ENCODE assay signal across 8 cellular contexts in genomic region chr3:16467368-16467767, GRCh38. TPM values are rescaled to one million over a fixed set of nuclear protein-coding genes. Genes with fewer than 3 reads are reported as not detected.
DNase-seq lines count a peak whose midpoint lies in the region; ATAC-seq, FAIRE-seq and TF ChIP-seq lines count a peak whose summit lies in the region.

No MANE protein-coding gene starts in this region.

- no peak for TF ChIP-seq CTCF in CD4-positive, alpha-beta T cell (IDR thresholded peaks at IDR 0.05)
- TF ChIP-seq CTCF in Loucy (conservative IDR thresholded peaks at IDR 0.05; ENCODE audit: low read length), result no peak
- no peak for TF ChIP-seq CTCF in endothelial cell of umbilical vein (IDR thresholded peaks at IDR 0.05; ENCODE audit: extremely low read depth in 1 of 2, insufficient read depth in 1 of 2, low read depth in 1 of 2, low read length in 2 of 2)
- TF ChIP-seq CTCF in endothelial cell (IDR thresholded peaks at IDR 0.05; ENCODE audit: unreplicated experiment), result no peak
- no peak for TF ChIP-seq CTCF in psoas muscle (IDR thresholded peaks at IDR 0.05)
- no peak for TF ChIP-seq CTCF in PC-9 (conservative IDR thresholded peaks at IDR 0.05)

- H3K4me1 ChIP-seq in Loucy (ENCODE audit: insufficient read depth, low read length, poor library complexity, severe bottlenecking) (peaks cover 49% of the 10 kb centered on the region), endothelial cell of umbilical vein (ENCODE audit: control insufficient read depth, extremely low read depth, insufficient read depth, low read length) (peaks cover 22% of the 10 kb centered on the region), psoas muscle (peaks cover 21% of the 10 kb centered on the region), PC-9 (replicated peaks; ENCODE audit: insufficient read depth) (no peaks in the 10 kb centered on the region)

- H3F3A ChIP-seq in Loucy (ENCODE audit: low read depth) (no peaks in the 10 kb centered on the region; the same call in 1 of the 2 replicates), PC-9 (ENCODE audit: insufficient read depth, low read depth) (no peaks in the 10 kb centered on the region)

- peaks cover 11% of the 10 kb centered on the region for H4K20me1 ChIP-seq in Loucy (ENCODE audit: insufficient read depth, low read length, poor library complexity, severe bottlenecking)
- H4K20me1 ChIP-seq in endothelial cell of umbilical vein (replicated peaks; ENCODE audit: control insufficient read depth, extremely low read depth, insufficient read depth, low read length), result no peaks in the 10 kb centered on the region
- H4K20me1 ChIP-seq in PC-9 (ENCODE audit: insufficient read depth), result no peaks in the 10 kb centered on the region

- dilution Hi-C loops in endothelial cell of umbilical vein (cut with MboI; ENCODE audit: extremely low pct_ligation_motif_present, low sequenced_read_pairs), result no loop called here

- 70 to 88% (median 79%) methylated on average over 8 of the region's 9 CpGs for WGBS in psoas muscle, 3 donors

- H3K4me3 ChIP-seq in Loucy (ENCODE audit: low read length, poor library complexity, severe bottlenecking) (no peak overlapping the region), endothelial cell of umbilical vein (replicated peaks in 1 of 3; ENCODE audit: insufficient read depth in 1 of 3, low read depth in 1 of 3, low read length in 3 of 3) (no peak overlapping the region), psoas muscle (no peak overlapping the region), PC-9 (no peak overlapping the region)

- H3K9me3 ChIP-seq in CD4-positive, alpha-beta T cell (ENCODE audit: control insufficient read depth, low read length), result no peaks in the 10 kb centered on the region
- H3K9me3 ChIP-seq in Loucy (ENCODE audit: insufficient read depth, low read depth, low read length) (peaks cover 9% of the 10 kb centered on the region; the same call in 1 of the 2 replicates), endothelial cell of umbilical vein (replicated peaks; ENCODE audit: control insufficient read depth, insufficient read depth, low read length) (no peaks in the 10 kb centered on the region), psoas muscle (no peaks in the 10 kb centered on the region), PC-9 (ENCODE audit: insufficient read depth, low read depth) (peaks cover 6% of the 10 kb centered on the region)

- peak; percentile 57 for ATAC-seq in CD4-positive, alpha-beta T cell (ENCODE audit: poor library complexity)
- peak; percentile 87 for ATAC-seq in GM21381 (IDR thresholded peaks at IDR 0.05; ENCODE audit: unreplicated experiment)
- ATAC-seq in psoas muscle, result no peak

- peaks cover 47% of the 10 kb centered on the region for H3K36me3 Mint-ChIP-seq in CD4-positive, alpha-beta T cell (ENCODE audit: low read depth)
- H3K36me3 Mint-ChIP-seq in endothelial cell (ENCODE audit: low read depth, unreplicated experiment), result peaks cover 34% of the 10 kb centered on the region

- H3K9ac ChIP-seq in Loucy (ENCODE audit: low read depth, low read length, poor library complexity, severe bottlenecking), result peak overlapping the region; percentile 3
- no peak overlapping the region for H3K9ac ChIP-seq in endothelial cell of umbilical vein (replicated peaks; ENCODE audit: extremely low read depth, insufficient read depth, low read length)

- POLR2A ChIA-PET in CD4-positive, alpha-beta T cell (lab: Charles Lee), result interaction anchor here (0.6 to 1.7 kb wide), 5 partner anchors 14 to 180 kb away, joined by 3 to 5 read pairs (median 3); partner anchors contain the start of gene RFTN1
- POLR2A ChIA-PET in endothelial cell of umbilical vein (lab: Charles Lee) (no interaction called here), PC-9 (lab: Charles Lee; ENCODE audit: unreplicated experiment) (no interaction called here)

- H3K27me3 Mint-ChIP-seq in CD4-positive, alpha-beta T cell, result no peaks in the 10 kb centered on the region
- peaks cover 6% of the 10 kb centered on the region for H3K27me3 Mint-ChIP-seq in endothelial cell (ENCODE audit: unreplicated experiment)

- H3K27me3 ChIP-seq in CD4-positive, alpha-beta T cell (ENCODE audit: control insufficient read depth, insufficient read depth, low read length), result no peaks in the 10 kb centered on the region
- no peaks in the 10 kb centered on the region for H3K27me3 ChIP-seq in Loucy (ENCODE audit: insufficient read depth, low read length, poor library complexity, severe bottlenecking)
- no peaks in the 10 kb centered on the region for H3K27me3 ChIP-seq in endothelial cell of umbilical vein (ENCODE audit: control insufficient read depth in 2 of 2, insufficient read depth in 2 of 2, low read length in 2 of 2)
- no peaks in the 10 kb centered on the region for H3K27me3 ChIP-seq in psoas muscle (ENCODE audit: insufficient read depth in 3 of 3, low read length in 2 of 3)
- H3K27me3 ChIP-seq in PC-9 (ENCODE audit: insufficient read depth, low read depth), result 0 out of 2 replicates have a peak, but pooled peaks cover 4% of the 10 kb centered on the region

- peak in 3 of 10 experiments; percentile 14 to 60 (median 51) for DNase-seq in CD4-positive, alpha-beta T cell
- DNase-seq in endothelial cell of umbilical vein (ENCODE audit: low read depth, low spot score) (no peak), endothelial cell (ENCODE audit: low spot score) (no peak), NCI-H1105 (lab: John Stamatoyannopoulos, UW) (no peak), psoas muscle (no peak), PC-9 (no peak)

- H3K79me2 ChIP-seq in Loucy (ENCODE audit: insufficient read depth, low read length) (peaks cover 89% of the 10 kb centered on the region), endothelial cell of umbilical vein (ENCODE audit: control insufficient read depth, insufficient read depth, low read length) (peaks cover 4% of the 10 kb centered on the region), PC-9 (ENCODE audit: low read depth) (no peaks in the 10 kb centered on the region)

- no peak overlapping the region for H2AFZ ChIP-seq in Loucy (ENCODE audit: low read length)
- no peak overlapping the region for H2AFZ ChIP-seq in endothelial cell of umbilical vein (ENCODE audit: low read depth, low read length)
- no peak overlapping the region for H2AFZ ChIP-seq in PC-9

- CTCF ChIA-PET in CD4-positive, alpha-beta T cell (lab: Charles Lee), result no interaction called here
- CTCF ChIA-PET in endothelial cell of umbilical vein (lab: Charles Lee) (interaction anchor here (2.6 kb wide), 1 partner anchor 17 kb away, joined by 10 read pairs; no protein-coding TSS in a partner anchor), PC-9 (lab: Charles Lee) (no interaction called here)

- TF ChIP-seq POLR2A in endothelial cell of umbilical vein (IDR thresholded peaks at IDR 0.05; ENCODE audit: low read depth, low read length), result no peak

- H3K4me2 ChIP-seq in Loucy (ENCODE audit: low read depth, low read length, poor library complexity, severe bottlenecking) (peak overlapping the region; percentile 41), endothelial cell of umbilical vein (ENCODE audit: insufficient read depth, low read length) (no peak overlapping the region), PC-9 (no peak overlapping the region)

- H3K9me3 Mint-ChIP-seq in CD4-positive, alpha-beta T cell, result no peaks in the 10 kb centered on the region
- H3K9me3 Mint-ChIP-seq in endothelial cell (ENCODE audit: unreplicated experiment), result peaks cover 4% of the 10 kb centered on the region

- no peaks in the 10 kb centered on the region for H3K9me2 ChIP-seq in Loucy (replicated peaks; ENCODE audit: low read depth, low read length)
- no peaks in the 10 kb centered on the region for H3K9me2 ChIP-seq in PC-9 (ENCODE audit: insufficient read depth)

- H3K36me3 ChIP-seq in Loucy (ENCODE audit: insufficient read depth, low read length), result peaks cover 71% of the 10 kb centered on the region
- no peaks in the 10 kb centered on the region for H3K36me3 ChIP-seq in endothelial cell of umbilical vein (ENCODE audit: control insufficient read depth in 2 of 2, extremely low read depth in 1 of 2, insufficient read depth in 2 of 2, low read length in 2 of 2)
- H3K36me3 ChIP-seq in psoas muscle (ENCODE audit: insufficient read depth in 1 of 2, low read depth in 1 of 2), result peaks cover 0 to 8% of the 10 kb centered on the region in 2 donors
- H3K36me3 ChIP-seq in PC-9 (ENCODE audit: low read depth), result no peaks in the 10 kb centered on the region

- peaks cover 70% of the 10 kb centered on the region for H3K4me1 Mint-ChIP-seq in CD4-positive, alpha-beta T cell (ENCODE audit: low read depth)
- peaks cover 38% of the 10 kb centered on the region for H3K4me1 Mint-ChIP-seq in endothelial cell (ENCODE audit: unreplicated experiment)

- peak; percentile 31 for FAIRE-seq in endothelial cell of umbilical vein (lab: Jason Lieb, UNC)

- no peak overlapping the region for H3K27ac ChIP-seq in CD4-positive, alpha-beta T cell (ENCODE audit: low read depth, low read length)
- H3K27ac ChIP-seq in endothelial cell of umbilical vein (ENCODE audit: insufficient read depth, low read depth, low read length), result no peak overlapping the region
- no peak overlapping the region for H3K27ac ChIP-seq in psoas muscle
- no peak overlapping the region for H3K27ac ChIP-seq in PC-9

- BruUV-seq in endothelial cell of umbilical vein (replicated peaks; lab: Mats Ljungman, UMichigan), result no TSS peak
- no TSS peak for BruUV-seq in PC-9 (replicated peaks; lab: Mats Ljungman, UMichigan)

- H3K27ac Mint-ChIP-seq in CD4-positive, alpha-beta T cell, result peak overlapping the region; percentile 95
- no peak overlapping the region for H3K27ac Mint-ChIP-seq in endothelial cell (ENCODE audit: unreplicated experiment)

- intact Hi-C loops in CD4-positive, alpha-beta T cell (cut with DNase I, micrococcal nuclease), result no loop called here
- intact Hi-C loops in endothelial cell of umbilical vein (cut with micrococcal nuclease), result no loop called here
- intact Hi-C loops in psoas muscle (cut with DNase I), result no loop called here
- intact Hi-C loops in PC-9 (cut with micrococcal nuclease; ENCODE audit: unreplicated experiment), result no loop called here

- no peaks in the 10 kb centered on the region for H3K9me1 ChIP-seq in endothelial cell of umbilical vein (replicated peaks; ENCODE audit: control insufficient read depth, extremely low read depth, insufficient read depth, low read length)

- H3K4me3 Mint-ChIP-seq in CD4-positive, alpha-beta T cell, result peak overlapping the region; percentile 78
- H3K4me3 Mint-ChIP-seq in endothelial cell (ENCODE audit: unreplicated experiment), result no peak overlapping the region

RNA-seq across cellular contexts. Expression of gene RFTN1, which starts 46.1 kb away (rescaled TPM):
- 10 to 100 TPM; 55.7 to 56.4 TPM for total RNA-seq in CD4-positive, alpha-beta T cell
- total RNA-seq in endothelial cell of umbilical vein (43.3 and 45.1 TPM in 2 replicates), endothelial cell (ENCODE audit: unreplicated experiment) (41.8 TPM), psoas muscle (10 to 100 TPM; 11.5 to 21.8 (median 16.8) TPM), PC-9 (2021) (0.41 TPM in 1 of 2 replicates, not detected in the other)
- polyA plus RNA-seq in endothelial cell of umbilical vein (40.2 and 40.3 TPM in 2 replicates), psoas muscle (10 to 100 TPM in 2 of 3 donors, 1 to 10 TPM in 1; 9.1 to 33.1 (median 14.9) TPM)
- polyA plus RNA-seq in endothelial cell of umbilical vein (2011; cell fraction: cytosol; rRNA removed), result 43.9 and 50.2 TPM in 2 replicates
- polyA plus RNA-seq in endothelial cell of umbilical vein (2011; cell fraction: nucleus; rRNA removed), result 34.8 and 38.6 TPM in 2 replicates
- polyA plus RNA-seq in endothelial cell of umbilical vein (2012), result 32.9 and 37.2 TPM in 2 replicates
- 41.8 and 43.3 TPM in 2 replicates for polyA minus RNA-seq in endothelial cell of umbilical vein
- polyA minus RNA-seq in endothelial cell of umbilical vein (2011; cell fraction: cytosol; rRNA and poly(A)+ RNA removed), result not detected
- 48.8 and 59.0 TPM in 2 replicates for polyA minus RNA-seq in endothelial cell of umbilical vein (2011; cell fraction: nucleus; rRNA and poly(A)+ RNA removed)

Comparison
In these comparisons a context has a peak if more than half of its experiments do, and no peak if none do; other contexts are left out.
1. ATAC-seq: peak in CD4-positive, alpha-beta T cell (single experiment) and GM21381 (single experiment); none in psoas muscle (0 of 4).